Comparison of ENCODE assay signal across 22 cellular contexts in the genomic region with DNA sequence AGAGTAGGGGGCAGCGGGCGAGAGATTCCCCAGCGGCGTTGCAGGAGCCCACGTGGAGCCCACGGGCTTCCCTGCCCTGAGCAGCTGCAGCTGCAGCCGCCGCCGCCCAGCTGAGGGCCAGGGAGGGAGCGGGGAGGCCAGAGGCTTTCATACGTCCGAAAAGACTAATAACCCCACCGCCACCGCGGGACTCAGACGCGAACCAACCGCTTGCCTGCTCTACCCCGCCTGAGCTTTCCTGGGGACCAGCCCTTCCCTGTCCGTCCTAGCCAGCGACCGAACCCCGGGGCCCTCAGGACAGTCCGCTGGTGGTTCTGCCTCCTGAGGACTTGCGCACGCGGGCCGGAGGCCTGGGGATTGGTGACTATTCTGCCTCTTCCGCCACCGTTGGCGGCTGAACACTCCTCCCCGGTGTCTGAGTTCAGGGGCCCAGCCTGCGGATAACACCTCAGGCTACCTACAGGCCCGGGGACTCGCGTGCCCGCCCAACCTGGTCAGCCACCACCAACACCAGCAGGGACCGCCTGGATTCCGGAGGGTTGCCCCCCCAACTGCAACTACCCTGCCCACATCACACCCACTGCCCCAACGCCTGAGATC. TPM values are rescaled to one million over a fixed set of nuclear protein-coding genes. Genes with fewer than 3 reads are reported as not detected.
DNase-seq lines count a peak whose midpoint lies in the region; ATAC-seq, FAIRE-seq and TF ChIP-seq lines count a peak whose summit lies in the region.
"Had no signal": no experiment of that assay in that cellular context is flagged by ENCODE, and none has a peak within 500 bp of the region (broad histone marks: within the 10 kb centered on the region; RNA-seq: fewer than 3 reads in every experiment).

No MANE protein-coding gene starts in this region.

- CTCF ChIA-PET in SK-N-SH (lab: Yijun Ruan, JAX) = interaction anchor here (1.0 to 1.2 kb wide), 3 partner anchors 12 to 205 kb away, joined by 3 to 4 read pairs (median 3); no protein-coding TSS in a partner anchor
- CTCF ChIA-PET in endothelial cell of umbilical vein (lab: Charles Lee) = no interaction called here

- POLR2A ChIA-PET in SK-N-SH (lab: Yijun Ruan, JAX) = no interaction called here
- POLR2A ChIA-PET in endothelial cell of umbilical vein (lab: Charles Lee) = no interaction called here

- H3K9me2 ChIP-seq in SK-N-SH = no peaks in the 10 kb centered on the region

- intact Hi-C loops in endothelial cell of umbilical vein (cut with micrococcal nuclease) (no loop called here), lower lobe of right lung (cut with DNase I) (no loop called here)

- 35% methylated on average over 17 of the region's 40 CpGs for WGBS in SK-N-SH (ENCODE audit: low lambda C conversion rate)

- H3K27me3 ChIP-seq in SK-N-SH (ENCODE audit: insufficient read depth) (peaks cover 41% of the 10 kb centered on the region), endothelial cell of umbilical vein (ENCODE audit: control insufficient read depth in 2 of 2, insufficient read depth in 2 of 2, low read length in 2 of 2) (peaks cover 51 to 61% of the 10 kb centered on the region in 2 experiments), lower lobe of right lung (ENCODE audit: low read depth) (peaks cover 89% of the 10 kb centered on the region), thoracic aorta (replicated peaks; ENCODE audit: insufficient read depth) (peaks cover 17% of the 10 kb centered on the region)

- TF ChIP-seq POLR2A in endothelial cell of umbilical vein (IDR thresholded peaks at IDR 0.05; ENCODE audit: low read depth, low read length) = no peak

- no peak for TF ChIP-seq EP300 in SK-N-SH (IDR thresholded peaks at IDR 0.05; ENCODE audit: borderline replicate concordance in 1 of 2, low read depth in 1 of 2, low read length in 1 of 2)

- dilution Hi-C loops in endothelial cell of umbilical vein (cut with MboI; ENCODE audit: extremely low pct_ligation_motif_present, low sequenced_read_pairs) = no loop called here

- DNase-seq in SK-N-SH (peak; percentile 56), endothelial cell of umbilical vein (ENCODE audit: low read depth, low spot score) (no peak), lower lobe of right lung (no peak), thoracic aorta (ENCODE audit: low spot score) (no peak), NCI-H2029 treated with DMSO at 0.1 percent for 48 hours (lab: John Stamatoyannopoulos, UW) (no peak), NCI-H2196 treated with DMSO at 0.1 percent for 48 hours (lab: John Stamatoyannopoulos, UW; ENCODE audit: unreplicated experiment) (no peak)
- no peak for DNase-seq in stimulated activated CD4-positive, alpha-beta T cell treated with anti-CD3 and anti-CD28 coated beads, Interleukin-4, amount 100 ng/mL, for 1 hour
- DNase-seq: activated B cell treated with CpG ODN at 0.5 μM for 24 hours; activated CD8-positive, alpha-beta T cell treated with anti-CD3 and anti-CD28 coated beads, Interleukin-2, amount 10 ng/mL, durations not matched to agents 7 days and 5 days; activated naive CD8-positive, alpha-beta T cell treated with anti-CD3 and anti-CD28 coated beads for 36 hours; activated T-cell treated with anti-CD3 and anti-CD28 coated beads, Interleukin-2, amount 50 U/mL, for 48 hours; foreskin melanocyte; NCI-H1694 treated with DMSO at 0.1 percent for 48 hours; NCI-H524 treated with DMSO at 0.1 percent for 48 hours; SIG-M5; stimulated activated CD4-positive, alpha-beta T cell treated with anti-CD3 and anti-CD28 coated beads, Interleukin-2, amount 100 ng/mL, for 24 hours; substantia nigra had no signal

- H3K4me1 ChIP-seq in SK-N-SH (ENCODE audit: control insufficient read depth in 1 of 2, insufficient read depth in 2 of 2, low read depth in 1 of 2, low read length in 1 of 2) = no peaks in the 10 kb centered on the region; a peak in 1 of 4 replicates
- peaks cover 4% of the 10 kb centered on the region for H3K4me1 ChIP-seq in endothelial cell of umbilical vein (ENCODE audit: control insufficient read depth, extremely low read depth, insufficient read depth, low read length)
- peaks cover 12% of the 10 kb centered on the region for H3K4me1 ChIP-seq in lower lobe of right lung
- peaks cover 4 to 5% of the 10 kb centered on the region in 2 donors for H3K4me1 ChIP-seq in thoracic aorta (ENCODE audit: control insufficient read depth in 1 of 2, low read depth in 2 of 2)

- H2AFZ ChIP-seq in SK-N-SH (ENCODE audit: low read depth) (no peak overlapping the region), endothelial cell of umbilical vein (ENCODE audit: low read depth, low read length) (peak overlapping the region; percentile 50)

- no peak overlapping the region for H3K27ac ChIP-seq in SK-N-SH (ENCODE audit: low read depth in 2 of 2, low read length in 1 of 2)
- H3K27ac ChIP-seq in endothelial cell of umbilical vein (ENCODE audit: insufficient read depth, low read depth, low read length) = no peak overlapping the region
- H3K27ac ChIP-seq in lower lobe of right lung = no peak overlapping the region
- H3K27ac ChIP-seq in thoracic aorta = no peak overlapping the region

- no peak overlapping the region for H3K9ac ChIP-seq in SK-N-SH
- H3K9ac ChIP-seq in endothelial cell of umbilical vein (replicated peaks; ENCODE audit: extremely low read depth, insufficient read depth, low read length) = no peak overlapping the region

- H3K36me3 ChIP-seq in SK-N-SH (replicated peaks in 1 of 2; ENCODE audit: control insufficient read depth in 1 of 2, insufficient read depth in 2 of 2, low read length in 1 of 2) = peaks cover 0 to 6% of the 10 kb centered on the region in 2 experiments
- H3K36me3 ChIP-seq in endothelial cell of umbilical vein (ENCODE audit: control insufficient read depth in 2 of 2, extremely low read depth in 1 of 2, insufficient read depth in 2 of 2, low read length in 2 of 2) = no peaks in the 10 kb centered on the region
- no peaks in the 10 kb centered on the region for H3K36me3 ChIP-seq in lower lobe of right lung
- no peaks in the 10 kb centered on the region for H3K36me3 ChIP-seq in thoracic aorta

- H3K4me2 ChIP-seq in SK-N-SH (no peak overlapping the region), endothelial cell of umbilical vein (ENCODE audit: insufficient read depth, low read length) (no peak overlapping the region)

- TF ChIP-seq CTCF in SK-N-SH (IDR thresholded peaks at IDR 0.05) (no peak), endothelial cell of umbilical vein (IDR thresholded peaks at IDR 0.05; ENCODE audit: extremely low read depth in 1 of 2, insufficient read depth in 1 of 2, low read depth in 1 of 2, low read length in 2 of 2) (no peak), lower lobe of right lung (IDR thresholded peaks at IDR 0.05) (no peak), thoracic aorta (IDR thresholded peaks at IDR 0.05) (no peak)

- H3K79me2 ChIP-seq in SK-N-SH (ENCODE audit: insufficient read depth) (no peaks in the 10 kb centered on the region), endothelial cell of umbilical vein (ENCODE audit: control insufficient read depth, insufficient read depth, low read length) (no peaks in the 10 kb centered on the region)

- no peaks in the 10 kb centered on the region for H3K9me1 ChIP-seq in endothelial cell of umbilical vein (replicated peaks; ENCODE audit: control insufficient read depth, extremely low read depth, insufficient read depth, low read length)

- no peak for TF ChIP-seq RAD21 in SK-N-SH (IDR thresholded peaks at IDR 0.05; ENCODE audit: low read length)

- H3F3A ChIP-seq in SK-N-SH (replicated peaks; ENCODE audit: insufficient read depth) = no peaks in the 10 kb centered on the region

- FAIRE-seq in endothelial cell of umbilical vein (lab: Jason Lieb, UNC) = no peak
- FAIRE-seq: endometrium, GM12878 had no signal

- BruUV-seq in endothelial cell of umbilical vein (replicated peaks; lab: Mats Ljungman, UMichigan) = no TSS peak

- H4K20me1 ChIP-seq in SK-N-SH (ENCODE audit: insufficient read depth) (no peaks in the 10 kb centered on the region), endothelial cell of umbilical vein (replicated peaks; ENCODE audit: control insufficient read depth, extremely low read depth, insufficient read depth, low read length) (no peaks in the 10 kb centered on the region)

- no peak overlapping the region for H3K4me3 ChIP-seq in SK-N-SH (ENCODE audit: low read depth in 2 of 2, low read length in 1 of 2)
- H3K4me3 ChIP-seq in endothelial cell of umbilical vein (replicated peaks in 1 of 3; ENCODE audit: insufficient read depth in 1 of 3, low read depth in 1 of 3, low read length in 3 of 3) = no peak overlapping the region
- H3K4me3 ChIP-seq in lower lobe of right lung = no peak overlapping the region
- H3K4me3 ChIP-seq in thoracic aorta = peak overlapping the region; percentile 36
- H3K4me3 ChIP-seq: GM12878 had no signal

- peak; percentile 33 to 45 for ATAC-seq in lower lobe of right lung
- no peak for ATAC-seq in thoracic aorta (ENCODE audit: insufficient number of reproducible peaks, low FRiP score, low read depth)
- ATAC-seq: activated CD8-positive, alpha-beta T cell treated with anti-CD3 and anti-CD28 coated beads, Interleukin-2, amount 10 ng/mL, durations not matched to agents 7 days and 5 days; GM12878; sciatic nerve had no signal

- H3K9me3 ChIP-seq in SK-N-SH (peaks cover 11% of the 10 kb centered on the region), endothelial cell of umbilical vein (replicated peaks; ENCODE audit: control insufficient read depth, insufficient read depth, low read length) (peaks cover 3% of the 10 kb centered on the region), lower lobe of right lung (peaks cover 10% of the 10 kb centered on the region), thoracic aorta (peaks cover 13% of the 10 kb centered on the region)

RNA-seq across cellular contexts. Expression of gene IFT22, which starts 18.4 kb away (rescaled TPM):
- 62.4 and 66.7 TPM in 2 replicates for polyA plus RNA-seq in SK-N-SH (2012; rRNA removed)
- 66.4 and 68.9 TPM in 2 replicates for polyA plus RNA-seq in SK-N-SH (2012; cell fraction: cytosol; rRNA removed)
- polyA plus RNA-seq in SK-N-SH (2012; cell fraction: nucleus; rRNA removed) = 23.6 and 23.8 TPM in 2 replicates
- total RNA-seq in endothelial cell of umbilical vein = 26.1 and 28.7 TPM in 2 replicates
- polyA plus RNA-seq in endothelial cell of umbilical vein = 26.0 and 26.3 TPM in 2 replicates
- polyA plus RNA-seq in endothelial cell of umbilical vein (2011; cell fraction: cytosol; rRNA removed) = 40.6 and 44.9 TPM in 2 replicates
- polyA plus RNA-seq in endothelial cell of umbilical vein (2011; cell fraction: nucleus; rRNA removed) = 11.2 and 13.4 TPM in 2 replicates
- 32.5 and 38.1 TPM in 2 replicates for polyA plus RNA-seq in endothelial cell of umbilical vein (2012)
- polyA minus RNA-seq in endothelial cell of umbilical vein = 28.7 and 30.3 TPM in 2 replicates
- polyA minus RNA-seq in endothelial cell of umbilical vein (2011; cell fraction: cytosol; rRNA and poly(A)+ RNA removed) = 13.5 TPM
- 4.4 and 5.5 TPM in 2 replicates for polyA minus RNA-seq in endothelial cell of umbilical vein (2011; cell fraction: nucleus; rRNA and poly(A)+ RNA removed)
- 19.4 TPM for total RNA-seq in lower lobe of right lung
- total RNA-seq in thoracic aorta = 10 to 100 TPM; 14.0 to 24.4 TPM

RNA-seq across cellular contexts. Expression of gene FIS1, which starts 58.3 kb away (rescaled TPM):
- polyA plus RNA-seq in SK-N-SH (2012; rRNA removed) = 1,071 and 1,313 TPM in 2 replicates
- 949 and 1,101 TPM in 2 replicates for polyA plus RNA-seq in SK-N-SH (2012; cell fraction: cytosol; rRNA removed)
- polyA plus RNA-seq in SK-N-SH (2012; cell fraction: nucleus; rRNA removed) = 516 and 580 TPM in 2 replicates
- 132 and 187 TPM in 2 replicates for total RNA-seq in endothelial cell of umbilical vein
- 330 and 346 TPM in 2 replicates for polyA plus RNA-seq in endothelial cell of umbilical vein
- 465 and 499 TPM in 2 replicates for polyA plus RNA-seq in endothelial cell of umbilical vein (2011; cell fraction: cytosol; rRNA removed)
- 220 and 231 TPM in 2 replicates for polyA plus RNA-seq in endothelial cell of umbilical vein (2011; cell fraction: nucleus; rRNA removed)
- 175 and 182 TPM in 2 replicates for polyA plus RNA-seq in endothelial cell of umbilical vein (2012)
- 98.4 and 129 TPM in 2 replicates for polyA minus RNA-seq in endothelial cell of umbilical vein
- polyA minus RNA-seq in endothelial cell of umbilical vein (2011; cell fraction: cytosol; rRNA and poly(A)+ RNA removed) = 35.8 TPM
- 25.9 and 31.1 TPM in 2 replicates for polyA minus RNA-seq in endothelial cell of umbilical vein (2011; cell fraction: nucleus; rRNA and poly(A)+ RNA removed)
- 133 TPM for total RNA-seq in lower lobe of right lung
- total RNA-seq in thoracic aorta = 100 to 1,000 TPM; 135 to 181 TPM

RNA-seq across cellular contexts. Expression of gene COL26A1, which starts 59.5 kb away (rescaled TPM):
- 0.05 and 0.06 TPM in 2 replicates for polyA plus RNA-seq in SK-N-SH (2012; rRNA removed)
- 0.04 and 0.05 TPM in 2 replicates for polyA plus RNA-seq in SK-N-SH (2012; cell fraction: cytosol; rRNA removed)
- 0.13 and 0.47 TPM in 2 replicates for polyA plus RNA-seq in SK-N-SH (2012; cell fraction: nucleus; rRNA removed)
- total RNA-seq in endothelial cell of umbilical vein = not detected in 2 replicates
- polyA plus RNA-seq in endothelial cell of umbilical vein = 0.03 TPM in 1 of 2 replicates, not detected in the other
- not detected in 2 replicates for polyA plus RNA-seq in endothelial cell of umbilical vein (2011; cell fraction: cytosol; rRNA removed)
- not detected in 2 replicates for polyA plus RNA-seq in endothelial cell of umbilical vein (2011; cell fraction: nucleus; rRNA removed)
- polyA plus RNA-seq in endothelial cell of umbilical vein (2012) = not detected in 2 replicates
- not detected in 2 replicates for polyA minus RNA-seq in endothelial cell of umbilical vein
- not detected for polyA minus RNA-seq in endothelial cell of umbilical vein (2011; cell fraction: cytosol; rRNA and poly(A)+ RNA removed)
- polyA minus RNA-seq in endothelial cell of umbilical vein (2011; cell fraction: nucleus; rRNA and poly(A)+ RNA removed) = not detected in 2 replicates
- total RNA-seq in lower lobe of right lung = 0.24 TPM
- total RNA-seq in thoracic aorta = under 1 TPM in 1 of 2 donors, not detected in 1; 0.14 TPM
- total RNA-seq: activated B cell treated with CpG ODN at 0.5 μM for 24 hours; activated CD8-positive, alpha-beta T cell treated with anti-CD3 and anti-CD28 coated beads, Interleukin-2, amount 10 ng/mL, durations not matched to agents 7 days and 5 days; activated naive CD8-positive, alpha-beta T cell treated with anti-CD3 and anti-CD28 coated beads for 36 hours; T-helper 2 cell treated with Interferon-gamma antibody and Interleukin-4, amounts not matched to agents 100 ng/mL and 5 ng/mL, for 36 hours had no signal
- polyA plus RNA-seq: GM12878, IgD-negative memory B cell had no signal
